Comparison of ENCODE assay signal across 10 cellular contexts in the genomic region with DNA sequence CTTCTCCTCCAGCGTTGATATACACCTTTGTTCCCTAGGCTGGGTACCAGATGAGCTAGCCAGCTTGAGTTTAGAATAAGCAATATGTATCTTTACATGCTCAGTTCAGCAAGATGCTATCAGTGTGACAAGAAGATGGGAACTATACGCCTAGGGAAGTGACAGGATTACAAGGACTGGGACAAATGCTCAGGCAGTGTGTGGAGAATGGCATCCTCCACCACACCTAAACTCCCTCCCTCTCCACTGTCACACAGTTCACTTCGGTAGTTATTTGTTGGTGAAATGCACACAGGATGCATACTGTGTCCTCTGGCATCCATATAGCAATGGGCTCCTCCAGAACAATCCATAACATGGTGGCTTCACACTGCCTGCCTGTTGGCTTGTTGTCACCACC.
"Had no signal": no experiment of that assay in that cellular context is flagged by ENCODE, and none has a peak within 500 bp of the region (broad histone marks: within the 10 kb centered on the region; RNA-seq: fewer than 3 reads in every experiment).

No MANE protein-coding gene starts in this region.

- ATAC-seq: activated CD4-positive, CD25-positive, alpha-beta regulatory T cell treated with anti-CD3 and anti-CD28 coated beads, Interleukin-2, amount 50 U/mL, for 24 hours; foreskin keratinocyte; left cardiac atrium; lower lobe of right lung had no signal

- H3K27ac Mint-ChIP-seq: mesothelial cell of epicardium had no signal

- DNase-seq: activated naive CD4-positive, alpha-beta T cell treated with Interleukin-2 at 50 U/mL for 16 hours; activated T-cell treated with anti-CD3 and anti-CD28 coated beads, Interleukin-2, amount 50 U/mL, for 48 hours; aorta; foreskin keratinocyte; left cardiac atrium; lower lobe of right lung had no signal

- H3K4me3 ChIP-seq: lower lobe of right lung, skin epidermis had no signal

- H3K27ac ChIP-seq: foreskin keratinocyte, lower lobe of right lung, parathyroid adenoma had no signal

- H3K4me3 Mint-ChIP-seq: mesothelial cell of epicardium had no signal

- H3K4me1 ChIP-seq: parathyroid adenoma had no signal

- H3K9me3 ChIP-seq: lower lobe of right lung had no signal

- H3K27me3 ChIP-seq: foreskin keratinocyte had no signal
